In the genomic region with DNA sequence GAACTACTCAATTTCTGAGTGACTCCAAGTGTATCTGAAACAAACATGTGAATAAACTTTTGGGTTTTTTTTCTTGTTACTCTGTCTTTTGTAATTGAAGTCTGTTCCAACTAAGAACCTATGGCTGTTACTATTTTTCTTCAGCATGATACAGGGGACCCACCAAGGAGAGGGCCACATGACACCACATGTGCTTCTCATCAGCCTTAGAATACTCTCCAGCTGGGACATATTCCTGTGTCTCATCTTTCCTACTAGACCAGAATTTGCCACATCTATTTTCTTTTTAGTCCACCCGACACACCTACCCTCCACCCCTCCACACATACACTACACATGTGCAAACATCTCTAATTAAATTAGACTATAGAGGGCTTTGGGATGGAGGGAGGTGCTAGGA, we compare ENCODE assay signal across 28 cellular contexts.
DNase-seq lines count a peak whose midpoint lies in the region; ATAC-seq and TF ChIP-seq lines count a peak whose summit lies in the region.
"Had no signal": no experiment of that assay in that cellular context is flagged by ENCODE, and none has a peak within 500 bp of the region (broad histone marks: within the 10 kb centered on the region; RNA-seq: fewer than 3 reads in every experiment).

No MANE protein-coding gene starts in this region.

- peak; percentile 37; the same call in 1 of the 2 replicates for ATAC-seq in IMR-90 (ENCODE audit: low read depth)
- peak; percentile 43; the same call in 1 of the 3 replicates for ATAC-seq in SK-N-SH treated with all-trans-retinoic acid at 6 μM for 48 hours
- no peak for ATAC-seq in activated CD8-positive, alpha-beta T cell treated with anti-CD3 and anti-CD28 coated beads for 36 hours
- ATAC-seq: body of pancreas, upper lobe of right lung had no signal

- WGBS in IMR-90 (ENCODE audit: extremely low coverage in 2 of 2, insufficient read length in 1 of 2), 2 experiments, result 100% methylated on average over 1 of the region's 1 CpG; no CpG with 5 or more reads in 1 of the 2 experiments
- WGBS in mesenchymal stem cell, result 100% methylated on average over 1 of the region's 1 CpG
- WGBS in tibial nerve, 2 donors, result 85 to 94% methylated on average over 1 of the region's 1 CpG

- H2AK9ac ChIP-seq in IMR-90 (replicated peaks; ENCODE audit: low read depth, low read length, poor library complexity), result no peak overlapping the region

- intact Hi-C loops in IMR-90 (cut with micrococcal nuclease), result no loop called here
- intact Hi-C loops in activated CD8-positive, alpha-beta T cell treated with anti-CD3 and anti-CD28 coated beads for 36 hours (cut with micrococcal nuclease), result loop anchor here (10.0 kb wide), 1 partner anchor 64 kb away; no protein-coding TSS in a partner anchor

- CTCF ChIA-PET in IMR-90 (lab: Yijun Ruan, JAX), result interaction anchor here (0.6 kb wide), 1 partner anchor 80 kb away, joined by 3 read pairs; no protein-coding TSS in a partner anchor
- CTCF ChIA-PET in activated CD8-positive, alpha-beta T cell treated with anti-CD3 and anti-CD28 coated beads for 36 hours (lab: Charles Lee), result no interaction called here

- H3K4me2 ChIP-seq in IMR-90 (ENCODE audit: low read depth, low read length) (no peak overlapping the region; the same call in 1 of the 2 replicates), mesenchymal stem cell (ENCODE audit: low read length, poor library complexity, severe bottlenecking) (no peak overlapping the region)

- H2BK15ac ChIP-seq in IMR-90 (ENCODE audit: low read depth, low read length), result no peak overlapping the region
- no peak overlapping the region for H2BK15ac ChIP-seq in mesenchymal stem cell (ENCODE audit: low read depth, poor library complexity, severe bottlenecking)

- TF ChIP-seq EP300 in tibial nerve (IDR thresholded peaks at IDR 0.05), result no peak

- TF ChIP-seq RAD21 in IMR-90 (IDR thresholded peaks at IDR 0.05; ENCODE audit: low read length), result no peak

- no peak overlapping the region for H2AK5ac ChIP-seq in IMR-90 (ENCODE audit: low read depth, low read length)
- no peak overlapping the region for H2AK5ac ChIP-seq in mesenchymal stem cell (ENCODE audit: low read length, severe bottlenecking)

- H3K36me3 ChIP-seq in ACC112 (ENCODE audit: insufficient read depth, low read length), result no peaks in the 10 kb centered on the region
- H3K36me3 ChIP-seq in IMR-90 (ENCODE audit: control insufficient read depth, insufficient read depth, low read length), result no peaks in the 10 kb centered on the region
- H3K36me3 ChIP-seq in mesenchymal stem cell (ENCODE audit: control insufficient read depth in 1 of 2, insufficient read depth in 2 of 2, low read depth in 1 of 2, low read length in 2 of 2), result no peaks in the 10 kb centered on the region
- H3K36me3 ChIP-seq in tibial nerve, result no peaks in the 10 kb centered on the region
- H3K36me3 ChIP-seq: adrenal gland, esophagus squamous epithelium, HAP-1, ovary, right atrium auricular region, SJCRH30, upper lobe of right lung had no signal

- H2AFZ ChIP-seq in ACC112 (ENCODE audit: low read length, unreplicated experiment) (peak overlapping the region; percentile 99), IMR-90 (replicated peaks; ENCODE audit: low read length, poor library complexity) (no peak overlapping the region), mesenchymal stem cell (ENCODE audit: low read depth, low read length) (no peak overlapping the region)

- H2BK120ac ChIP-seq in IMR-90 (ENCODE audit: low read depth, low read length) (no peak overlapping the region), mesenchymal stem cell (ENCODE audit: low read depth, low read length) (no peak overlapping the region)

- H3K9me3 Mint-ChIP-seq in activated CD8-positive, alpha-beta T cell treated with anti-CD3 and anti-CD28 coated beads for 36 hours, result peaks cover 11% of the 10 kb centered on the region

- H3K4ac ChIP-seq in IMR-90 (ENCODE audit: low read depth, low read length) (0 out of 2 replicates have a peak overlapping the region, but pooled peaks have one; percentile 12), mesenchymal stem cell (ENCODE audit: low read depth in 1 of 2, low read length in 2 of 2) (no peak overlapping the region)

- H3K4me1 ChIP-seq in ACC112 (ENCODE audit: control insufficient read depth, insufficient read depth, low read length, unreplicated experiment), result peaks cover 11% of the 10 kb centered on the region
- H3K4me1 ChIP-seq in IMR-90 (ENCODE audit: control insufficient read depth, insufficient read depth, low read length), result peaks cover 5% of the 10 kb centered on the region
- no peaks in the 10 kb centered on the region for H3K4me1 ChIP-seq in mesenchymal stem cell (ENCODE audit: control insufficient read depth, insufficient read depth, low read depth, low read length)
- no peaks in the 10 kb centered on the region for H3K4me1 ChIP-seq in tibial nerve
- H3K4me1 ChIP-seq: adrenal gland, HAP-1, right atrium auricular region, SJCRH30, upper lobe of right lung had no signal

- DNase-seq in IMR-90, result no peak
- DNase-seq in mesenchymal stem cell, result no peak
- no peak for DNase-seq in activated T-cell treated with anti-CD3 and anti-CD28 coated beads, Interleukin-2, amount 50 U/mL, for 1 hour
- no peak for DNase-seq in activated CD8-positive, alpha-beta T cell treated with anti-CD3 and anti-CD28 coated beads for 36 hours
- no peak for DNase-seq in ACHN
- no peak for DNase-seq in tibial nerve (ENCODE audit: low spot score in 2 of 2)
- DNase-seq: activated CD4-positive, alpha-beta T cell treated with anti-CD3 and anti-CD28 coated beads, Interleukin-2, amount 50 U/mL, for 4 hours; activated naive CD4-positive, alpha-beta T cell treated with anti-CD3 and anti-CD28 coated beads for 36 hours; adrenal gland; body of pancreas; cerebellar nuclear complex; DMS153; esophagus squamous epithelium; NCI-H187; NCI-H524 treated with DMSO at 0.1 percent for 48 hours; ovary; SJCRH30; stimulated activated CD4-positive, alpha-beta T cell treated with anti-CD3 and anti-CD28 coated beads, Interleukin-2, amount 100 ng/mL, for 48 hours; substantia nigra; T-helper 1 cell; upper lobe of right lung had no signal

- H3K4me1 Mint-ChIP-seq in activated CD8-positive, alpha-beta T cell treated with anti-CD3 and anti-CD28 coated beads for 36 hours (ENCODE audit: low read depth), result no peaks in the 10 kb centered on the region

- no TSS peak for BruUV-seq in IMR-90 (replicated peaks; lab: Mats Ljungman, UMichigan)

- H3K79me2 ChIP-seq in ACC112 (ENCODE audit: control insufficient read depth, insufficient read depth, low read length, unreplicated experiment), result no peaks in the 10 kb centered on the region

- H2BK20ac ChIP-seq in IMR-90 (ENCODE audit: low read depth, low read length), result no peak overlapping the region

- H3K18ac ChIP-seq in IMR-90 (ENCODE audit: low read depth, low read length), result no peak overlapping the region; the same call in 1 of the 2 replicates
- H3K18ac ChIP-seq in mesenchymal stem cell (ENCODE audit: low read depth in 1 of 2, low read length in 2 of 2), result no peak overlapping the region

- H3K9me3 ChIP-seq in IMR-90 (ENCODE audit: control insufficient read depth, insufficient read depth, low read length) (0 out of 2 replicates have a peak, but pooled peaks cover 3% of the 10 kb centered on the region), mesenchymal stem cell (ENCODE audit: control insufficient read depth, low read length) (no peaks in the 10 kb centered on the region), tibial nerve (peaks cover 0 to 3% (median 0%) of the 10 kb centered on the region in 4 donors)
- H3K9me3 ChIP-seq: adrenal gland, body of pancreas, esophagus squamous epithelium, HAP-1, ovary, right atrium auricular region, SJCRH30, upper lobe of right lung had no signal

- no peak overlapping the region for H3K23ac ChIP-seq in IMR-90 (ENCODE audit: low read depth, low read length)
- no peak overlapping the region for H3K23ac ChIP-seq in mesenchymal stem cell (ENCODE audit: low read length in 2 of 2)

- H2BK12ac ChIP-seq in mesenchymal stem cell (ENCODE audit: low read length in 2 of 2), result no peak overlapping the region

- H3K27me3 Mint-ChIP-seq in activated CD8-positive, alpha-beta T cell treated with anti-CD3 and anti-CD28 coated beads for 36 hours, result no peaks in the 10 kb centered on the region

- POLR2A ChIA-PET in IMR-90 (lab: Charles Lee; ENCODE audit: unreplicated experiment), result no interaction called here
- POLR2A ChIA-PET in activated CD8-positive, alpha-beta T cell treated with anti-CD3 and anti-CD28 coated beads for 36 hours (lab: Charles Lee), result no interaction called here

- H3K27ac ChIP-seq in ACC112 (ENCODE audit: low read depth, low read length) (0 out of 2 replicates have a peak overlapping the region, but pooled peaks have one; percentile 6), IMR-90 (ENCODE audit: insufficient read depth, low read length) (no peak overlapping the region), mesenchymal stem cell (ENCODE audit: low read length, poor library complexity, severe bottlenecking) (no peak overlapping the region), tibial nerve (no peak overlapping the region)
- H3K27ac ChIP-seq: 22Rv1, adrenal gland, body of pancreas, esophagus squamous epithelium, ovary, right atrium auricular region, SJCRH30, upper lobe of right lung had no signal

- H3K27me3 ChIP-seq in ACC112 (ENCODE audit: insufficient read depth, low read length) (no peaks in the 10 kb centered on the region), IMR-90 (ENCODE audit: control insufficient read depth, insufficient read depth, low read length) (no peaks in the 10 kb centered on the region), mesenchymal stem cell (ENCODE audit: control insufficient read depth in 1 of 2, insufficient read depth in 1 of 2, low read length in 2 of 2) (no peaks in the 10 kb centered on the region), tibial nerve (no peaks in the 10 kb centered on the region)
- H3K27me3 ChIP-seq: adrenal gland, body of pancreas, esophagus squamous epithelium, ovary, right atrium auricular region, SJCRH30, upper lobe of right lung had no signal

- H4K91ac ChIP-seq in IMR-90 (ENCODE audit: insufficient read depth, low read depth, low read length) (no peak overlapping the region), mesenchymal stem cell (ENCODE audit: low read length) (no peak overlapping the region)

- no peak overlapping the region for H3K56ac ChIP-seq in IMR-90 (ENCODE audit: extremely low read depth, insufficient read depth, low read length)

- H3K9me1 ChIP-seq in IMR-90 (ENCODE audit: insufficient read depth, low read length), result 0 out of 2 replicates have a peak, but pooled peaks cover 3% of the 10 kb centered on the region

- H3K36me3 Mint-ChIP-seq in activated CD8-positive, alpha-beta T cell treated with anti-CD3 and anti-CD28 coated beads for 36 hours (ENCODE audit: low read depth), result no peaks in the 10 kb centered on the region
- H3K36me3 Mint-ChIP-seq: natural killer cell treated with Interleukin-12 subunit alpha and Interleukin-12 subunit beta and Interleukin-15 and Interleukin-18, amount 100 ng/mL, for 72 hours had no signal

- no peak overlapping the region for H3K4me3 Mint-ChIP-seq in activated CD8-positive, alpha-beta T cell treated with anti-CD3 and anti-CD28 coated beads for 36 hours
- H3K4me3 Mint-ChIP-seq: activated naive CD4-positive, alpha-beta T cell treated with anti-CD3 and anti-CD28 coated beads for 36 hours; activated T-helper 1 cell treated with anti-CD3 and anti-CD28 coated beads, Interleukin-12 subunit alpha, Interleukin-12 subunit beta, Interleukin-2, Interleukin-4 antibody, amounts not matched to agents 30 ng/mL and 10 ng/mL and 1 ng/mL, durations not matched to agents 14 hours and 24 hours and 36 hours; natural killer cell treated with Interleukin-12 subunit alpha and Interleukin-12 subunit beta and Interleukin-15 and Interleukin-18, amount 100 ng/mL, for 72 hours had no signal

- peak overlapping the region; percentile 75 for H3K4me3 ChIP-seq in ACC112 (ENCODE audit: low read depth, low read length)
- no peak overlapping the region for H3K4me3 ChIP-seq in IMR-90 (ENCODE audit: insufficient read depth, low read depth, low read length)
- H3K4me3 ChIP-seq in mesenchymal stem cell (ENCODE audit: insufficient read depth in 1 of 2, low read depth in 1 of 2, low read length in 2 of 2), result no peak overlapping the region
- H3K4me3 ChIP-seq in tibial nerve, result no peak overlapping the region
- H3K4me3 ChIP-seq: adrenal gland, body of pancreas, esophagus squamous epithelium, HAP-1, ovary, right atrium auricular region, SJCRH30, upper lobe of right lung had no signal

- H2BK5ac ChIP-seq in IMR-90 (ENCODE audit: low read depth, low read length, poor library complexity, severe bottlenecking) (no peak overlapping the region), mesenchymal stem cell (ENCODE audit: low read depth, low read length, poor library complexity, severe bottlenecking) (no peak overlapping the region)

- in situ Hi-C loops in IMR-90 (cut with MboI; ENCODE audit: low sequenced_read_pairs), result no loop called here
- in situ Hi-C loops in ACHN (cut with HindIII; ENCODE audit: low pct_ligation_motif_present, low pct_unique_long_range_greater_than_20kb, low sequenced_read_pairs), result no loop called here

- H3K14ac ChIP-seq in IMR-90 (replicated peaks; ENCODE audit: low read depth, low read length) (no peak overlapping the region), mesenchymal stem cell (ENCODE audit: low read length in 2 of 2) (no peak overlapping the region)

- dilution Hi-C loops in IMR-90 (cut with HindIII; ENCODE audit: low sequenced_read_pairs, unreplicated experiment), result no loop called here

- H3K27ac Mint-ChIP-seq in activated CD8-positive, alpha-beta T cell treated with anti-CD3 and anti-CD28 coated beads for 36 hours, result no peak overlapping the region
- H3K27ac Mint-ChIP-seq: activated naive CD4-positive, alpha-beta T cell treated with anti-CD3 and anti-CD28 coated beads for 36 hours; activated T-helper 1 cell treated with anti-CD3 and anti-CD28 coated beads, Interleukin-12 subunit alpha, Interleukin-12 subunit beta, Interleukin-2, Interleukin-4 antibody, amounts not matched to agents 30 ng/mL and 10 ng/mL and 1 ng/mL, durations not matched to agents 14 hours and 24 hours and 36 hours; natural killer cell treated with Interleukin-12 subunit alpha and Interleukin-12 subunit beta and Interleukin-15 and Interleukin-18, amount 100 ng/mL, for 72 hours had no signal

- H4K8ac ChIP-seq in IMR-90 (ENCODE audit: low read depth in 2 of 2, low read length in 2 of 2), result no peak overlapping the region
- no peak overlapping the region for H4K8ac ChIP-seq in mesenchymal stem cell (ENCODE audit: low read length)

- H3K9ac ChIP-seq in IMR-90 (ENCODE audit: low read depth, low read length) (no peak overlapping the region), mesenchymal stem cell (ENCODE audit: low read length) (peak overlapping the region; percentile 30)

- H4K5ac ChIP-seq in IMR-90 (ENCODE audit: low read depth, low read length), result no peak overlapping the region

- no peaks in the 10 kb centered on the region for H4K20me1 ChIP-seq in IMR-90 (ENCODE audit: insufficient read depth, low read length)

- H3K79me1 ChIP-seq in IMR-90 (ENCODE audit: low read depth in 1 of 2, low read length in 2 of 2) (no peaks in the 10 kb centered on the region), mesenchymal stem cell (replicated peaks; ENCODE audit: low read length, poor library complexity, severe bottlenecking) (no peaks in the 10 kb centered on the region)

- no peak for TF ChIP-seq POLR2A in IMR-90 (IDR thresholded peaks at IDR 0.05; ENCODE audit: low read depth, low read length)
- TF ChIP-seq POLR2A in tibial nerve (IDR thresholded peaks at IDR 0.05), result no peak

- TF ChIP-seq CTCF in IMR-90 (conservative IDR thresholded peaks at IDR 0.05; ENCODE audit: low read depth, low read length) (no peak), tibial nerve (IDR thresholded peaks at IDR 0.05) (no peak)
- no peak for TF ChIP-seq CTCF in activated CD8-positive, alpha-beta T cell treated with anti-CD3 and anti-CD28 coated beads for 36 hours (IDR thresholded peaks at IDR 0.05)
